Comparison of ENCODE assay signal across 8 cellular contexts in the genomic region with DNA sequence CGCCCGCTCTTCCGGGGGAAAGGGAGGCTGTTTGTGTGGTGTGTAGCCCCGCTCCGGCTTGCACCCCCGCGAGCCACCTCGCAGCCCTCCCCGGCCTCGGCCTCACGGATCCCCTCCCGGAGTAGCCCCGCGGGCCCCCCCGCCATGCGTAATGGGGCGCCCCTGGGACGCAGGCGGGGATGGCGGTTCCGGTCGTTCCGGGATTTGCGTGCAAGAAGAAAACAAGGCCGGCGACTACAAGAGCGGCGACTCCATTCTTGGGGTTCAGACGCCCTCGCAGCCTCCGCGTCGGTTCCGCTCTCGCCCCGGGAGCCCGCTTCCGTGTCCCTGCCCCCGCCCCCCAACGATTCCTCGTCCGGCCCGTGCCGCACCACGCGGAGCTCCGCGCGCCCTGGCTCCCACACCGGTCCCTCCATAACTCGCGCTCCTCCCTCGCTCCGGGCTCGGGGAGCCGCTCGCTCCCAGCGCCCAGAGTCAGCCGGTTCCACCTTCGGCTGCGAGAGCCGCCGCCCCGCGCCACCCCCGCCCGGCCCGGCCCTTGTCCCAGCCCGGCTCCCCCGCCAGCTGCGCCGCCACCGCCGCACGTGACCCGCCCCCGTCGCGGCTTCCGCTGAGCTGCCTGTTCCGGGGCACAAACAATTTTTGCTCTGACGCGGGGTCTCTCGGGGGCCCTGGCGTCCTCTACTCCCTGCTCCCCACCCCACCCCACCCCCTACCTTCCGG.
DNase-seq lines count a peak whose midpoint lies in the region; ATAC-seq and TF ChIP-seq lines count a peak whose summit lies in the region.

No MANE protein-coding gene starts in this region.

- H3K4me3 ChIP-seq in H7 (ENCODE audit: insufficient read depth, low read depth, low read length) (peak overlapping the region; percentile 66), Peyer's patch (peak overlapping the region; percentile 58 to 72 (median 64)), heart right ventricle (peak overlapping the region; percentile 47 to 70 (median 63))

- peaks cover 14% of the 10 kb centered on the region for H3K4me1 Mint-ChIP-seq in progenitor cell of endocrine pancreas (ENCODE audit: low read depth)

- peak; percentile 37 for DNase-seq in EL
- DNase-seq in H7, result peak; percentile 92
- peak; percentile 74 to 88 (median 83) for DNase-seq in Peyer's patch
- peak; percentile 70 to 77 for DNase-seq in activated naive CD4-positive, alpha-beta T cell treated with anti-CD3 and anti-CD28 coated beads, Interleukin-2, amount 50 U/mL, for 72 hours (ENCODE audit: low spot score in 2 of 2)
- DNase-seq in heart right ventricle, result peak; percentile 77 to 80
- no peak for DNase-seq in progenitor cell of endocrine pancreas (ENCODE audit: low spot score, unreplicated experiment)

- H3K27ac ChIP-seq in Peyer's patch, result peak overlapping the region; percentile 91 to 100 (median 99)
- peak overlapping the region; percentile 90 to 99 (median 98) for H3K27ac ChIP-seq in heart right ventricle

- H3K36me3 Mint-ChIP-seq in activated naive CD4-positive, alpha-beta T cell treated with anti-CD3 and anti-CD28 coated beads, Interleukin-2, amount 50 U/mL, for 72 hours, result peaks cover 6 to 29% of the 10 kb centered on the region in 2 donors
- no peaks in the 10 kb centered on the region for H3K36me3 Mint-ChIP-seq in progenitor cell of endocrine pancreas (ENCODE audit: insufficient read depth)

- H3K27me3 Mint-ChIP-seq in progenitor cell of endocrine pancreas, result peaks cover 9% of the 10 kb centered on the region

- H3K27me3 ChIP-seq in H7 (ENCODE audit: control insufficient read depth, insufficient read depth, low read length), result peaks cover 26% of the 10 kb centered on the region; the same call in 1 of the 2 replicates
- H3K27me3 ChIP-seq in Peyer's patch, result no peaks in the 10 kb centered on the region
- H3K27me3 ChIP-seq in heart right ventricle, result peaks cover 0 to 75% (median 0%) of the 10 kb centered on the region in 7 donors

- intact Hi-C loops in heart right ventricle (cut with DNase I), result loop anchor here in 6 of 10 donors (5.0 to 10.0 kb wide), 7 partner anchors 86 to 442 kb away; no protein-coding TSS in a partner anchor

- TF ChIP-seq POLR2A in Peyer's patch (IDR thresholded peaks at IDR 0.05), result peak; percentile 35 to 49

- WGBS in heart right ventricle, 2 donors, result 1% methylated on average over 36 to 83 of the region's 86 CpGs

- peak overlapping the region; percentile 75 for H3K4me3 Mint-ChIP-seq in progenitor cell of endocrine pancreas (ENCODE audit: low read depth)

- H3K4me1 ChIP-seq in Peyer's patch (peaks cover 0 to 13% (median 0%) of the 10 kb centered on the region in 4 donors), heart right ventricle (peaks cover 0 to 53% (median 22%) of the 10 kb centered on the region in 9 donors)

- H3K9me3 ChIP-seq in Peyer's patch, result no peaks in the 10 kb centered on the region
- H3K9me3 ChIP-seq in heart right ventricle, result peaks cover 0 to 5% (median 0%) of the 10 kb centered on the region in 11 donors

- ATAC-seq in activated naive CD4-positive, alpha-beta T cell treated with anti-CD3 and anti-CD28 coated beads, Interleukin-2, amount 50 U/mL, for 72 hours, result peak; percentile 24 to 42
- peak; percentile 49 to 65 (median 56) for ATAC-seq in heart right ventricle
- no peak for ATAC-seq in GM21526 (IDR thresholded peaks at IDR 0.05; ENCODE audit: low FRiP score, unreplicated experiment)
- ATAC-seq in HG03469 (IDR thresholded peaks at IDR 0.05; ENCODE audit: unreplicated experiment), result no peak

- H3K9me3 Mint-ChIP-seq in activated naive CD4-positive, alpha-beta T cell treated with anti-CD3 and anti-CD28 coated beads, Interleukin-2, amount 50 U/mL, for 72 hours, result no peaks in the 10 kb centered on the region
- peaks cover 3% of the 10 kb centered on the region for H3K9me3 Mint-ChIP-seq in progenitor cell of endocrine pancreas (ENCODE audit: low read depth)

- H3K36me3 ChIP-seq in H7 (replicated peaks; ENCODE audit: control insufficient read depth, insufficient read depth, low read length) (no peaks in the 10 kb centered on the region), Peyer's patch (no peaks in the 10 kb centered on the region), heart right ventricle (no peaks in the 10 kb centered on the region)

- H3K27ac Mint-ChIP-seq in activated naive CD4-positive, alpha-beta T cell treated with anti-CD3 and anti-CD28 coated beads, Interleukin-2, amount 50 U/mL, for 72 hours, result peak overlapping the region; percentile 60 to 100
- peak overlapping the region; percentile 88 for H3K27ac Mint-ChIP-seq in progenitor cell of endocrine pancreas

- no peak for TF ChIP-seq CTCF in Peyer's patch (IDR thresholded peaks at IDR 0.05)
- no peak for TF ChIP-seq CTCF in heart right ventricle (IDR thresholded peaks at IDR 0.05)
- TF ChIP-seq CTCF in progenitor cell of endocrine pancreas (IDR thresholded peaks at IDR 0.05; ENCODE audit: unreplicated experiment), result no peak

Comparison
In these comparisons a context has a peak if more than half of its experiments do, and no peak if none do; other contexts are left out.
1. ATAC-seq: peak in activated naive CD4-positive, alpha-beta T cell treated with anti-CD3 and anti-CD28 coated beads, Interleukin-2, amount 50 U/mL, for 72 hours (2 of 2) and heart right ventricle (8 of 8); none in GM21526 (single experiment) and HG03469 (single experiment).
2. Peak in every context shown above with its lines, with median percentiles within 50 percentile points of each other: H3K4me3 ChIP-seq.